26 cellular contexts compared by ENCODE assay signal in the genomic region with DNA sequence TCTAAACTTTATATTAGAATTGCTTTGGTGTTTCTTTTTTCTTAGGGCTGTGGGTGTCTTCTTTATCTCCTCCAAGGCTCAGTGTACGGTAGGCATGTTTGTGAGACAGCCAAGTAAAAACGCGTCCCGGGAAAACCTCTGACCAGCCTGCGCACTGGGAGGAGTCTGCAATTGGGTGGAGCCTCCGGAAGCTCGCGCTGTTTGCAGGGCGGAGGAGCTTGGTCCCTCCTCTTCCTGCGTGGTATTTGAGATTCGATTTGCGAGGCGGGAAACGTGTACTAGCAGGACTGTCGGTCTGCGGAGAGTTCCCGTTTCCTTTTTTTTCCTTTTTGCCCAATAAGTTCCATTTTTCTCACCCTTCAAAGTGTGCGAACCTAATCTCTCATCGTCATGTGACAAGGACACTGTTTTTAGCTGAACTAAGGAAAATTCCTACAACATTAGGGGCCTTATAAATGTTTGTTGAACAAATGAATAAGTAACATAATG.
DNase-seq lines count a peak whose midpoint lies in the region; ATAC-seq and TF ChIP-seq lines count a peak whose summit lies in the region.
"Had no signal": no experiment of that assay in that cellular context is flagged by ENCODE, and none has a peak within 500 bp of the region (broad histone marks: within the 10 kb centered on the region; RNA-seq: fewer than 3 reads in every experiment).

No MANE protein-coding gene starts in this region.

- TF ChIP-seq CTCF in SK-N-SH (IDR thresholded peaks at IDR 0.05) (no peak), PC-3 (conservative IDR thresholded peaks at IDR 0.05; ENCODE audit: low read depth, low read length) (no peak)

- no peak overlapping the region for H3K4ac ChIP-seq in neuronal stem cell (ENCODE audit: low read length)

- peak overlapping the region; percentile 44 for H3K9ac ChIP-seq in SK-N-SH
- no peak overlapping the region for H3K9ac ChIP-seq in neuronal stem cell (ENCODE audit: low read depth, low read length, poor library complexity)
- no peak overlapping the region for H3K9ac ChIP-seq in PC-3 (ENCODE audit: low read length)
- H3K9ac ChIP-seq: BLaER1 treated with 17β-estradiol and CSF1 and Interleukin-3, amounts not matched to agents 10 nM and 100 nM had no signal

- POLR2A ChIA-PET in SK-N-SH (lab: Yijun Ruan, JAX) (interaction anchor here (0.5 kb wide), 1 partner anchor 29 kb away, joined by 4 read pairs; no protein-coding TSS in a partner anchor), PC-3 (lab: Charles Lee; ENCODE audit: unreplicated experiment) (no interaction called here)

- H3K27ac ChIP-seq in SK-N-SH (ENCODE audit: low read depth in 2 of 2, low read length in 1 of 2) (no peak overlapping the region), neuronal stem cell (replicated peaks; ENCODE audit: low read length) (no peak overlapping the region), PC-3 (ENCODE audit: low read length) (no peak overlapping the region)
- H3K27ac ChIP-seq: A549; BLaER1 treated with 17β-estradiol and CSF1 and Interleukin-3, amounts not matched to agents 10 nM and 100 nM; SJCRH30 had no signal

- no peaks in the 10 kb centered on the region for H3K79me1 ChIP-seq in neuronal stem cell (ENCODE audit: low read depth, low read length)

- H3K9me2 ChIP-seq in SK-N-SH (no peaks in the 10 kb centered on the region), PC-3 (replicated peaks; ENCODE audit: low read length) (no peaks in the 10 kb centered on the region)

- no peaks in the 10 kb centered on the region for H3K79me2 ChIP-seq in SK-N-SH (ENCODE audit: insufficient read depth)
- H3K79me2 ChIP-seq in PC-3 (ENCODE audit: low read length): no peaks in the 10 kb centered on the region

- no peak overlapping the region for H4K91ac ChIP-seq in neuronal stem cell (ENCODE audit: low read depth, low read length, poor library complexity)

- H3K4me1 ChIP-seq in SK-N-SH (ENCODE audit: control insufficient read depth in 1 of 2, insufficient read depth in 2 of 2, low read depth in 1 of 2, low read length in 1 of 2): peaks cover 0 to 2% of the 10 kb centered on the region in 2 experiments; a peak in 1 of 4 replicates
- peaks cover 0 to 4% of the 10 kb centered on the region in 2 donors for H3K4me1 ChIP-seq in neuronal stem cell (ENCODE audit: control insufficient read depth in 2 of 2, insufficient read depth in 1 of 2, low read depth in 1 of 2, low read length in 2 of 2)
- peaks cover 27% of the 10 kb centered on the region for H3K4me1 ChIP-seq in PC-3 (ENCODE audit: insufficient read depth, low read length)
- H3K4me1 ChIP-seq: BLaER1 treated with 17β-estradiol and CSF1 and Interleukin-3, amounts not matched to agents 10 nM and 100 nM; SJCRH30 had no signal

- H3K9me3 ChIP-seq in SK-N-SH (no peaks in the 10 kb centered on the region), neuronal stem cell (replicated peaks in 1 of 2; ENCODE audit: control insufficient read depth in 2 of 2, insufficient read depth in 1 of 2, low read depth in 1 of 2, low read length in 2 of 2) (no peaks in the 10 kb centered on the region), PC-3 (ENCODE audit: low read length) (no peaks in the 10 kb centered on the region)
- H3K9me3 ChIP-seq: A549, SJCRH30 had no signal

- no peak for TF ChIP-seq RAD21 in SK-N-SH (IDR thresholded peaks at IDR 0.05; ENCODE audit: low read length)

- WGBS in SK-N-SH (ENCODE audit: low lambda C conversion rate): 10% methylated on average over 19 of the region's 19 CpGs
- no CpG with 5 or more reads among the region's 19 CpGs for whole genome bisulfite sequencing in neuronal stem cell (ENCODE audit: extremely low coverage in 2 of 2, insufficient read length in 2 of 2, insufficient replicate concordance in 1 of 2), 2 donors

- DNase-seq in CMK (ENCODE audit: low read depth) (peak; percentile 57), H4 (ENCODE audit: low spot score) (peak; percentile 54), SK-N-SH (peak; percentile 72), neuronal stem cell (ENCODE audit: low spot score) (no peak), NCI-H1417 treated with DMSO at 0.1 percent for 48 hours (lab: John Stamatoyannopoulos, UW) (no peak), PC-3 (no peak)
- DNase-seq: AML-193; CD4-positive, alpha-beta T cell; DMS 273 treated with DMSO at 0.1 percent for 48 hours; DMS79 treated with DMSO at 0.1 percent for 48 hours; H7; NCI-H1092; NCI-H1436; NCI-H187; NCI-H2081 treated with DMSO at 0.1 percent for 48 hours; NCI-H2171 treated with DMSO at 0.1 percent for 48 hours; NCI-H345; NCI-H524; NCI-H774; SJCRH30; T-helper 1 cell had no signal

- peak overlapping the region; percentile 98 for H2AFZ ChIP-seq in SK-N-SH (ENCODE audit: low read depth)
- no peak overlapping the region for H2AFZ ChIP-seq in neuronal stem cell (ENCODE audit: low read length)
- H2AFZ ChIP-seq in PC-3 (ENCODE audit: low read length): no peak overlapping the region

- no peak overlapping the region for H2BK120ac ChIP-seq in neuronal stem cell (ENCODE audit: low read depth, low read length)

- H2BK15ac ChIP-seq in neuronal stem cell (ENCODE audit: low read length): no peak overlapping the region

- BruUV-seq in PC-3 (replicated peaks; lab: Mats Ljungman, UMichigan): no TSS peak

- no peak overlapping the region for H2BK12ac ChIP-seq in neuronal stem cell (ENCODE audit: low read length)

- H3K4me3 ChIP-seq in SK-N-SH (ENCODE audit: low read depth in 2 of 2, low read length in 1 of 2): peak overlapping the region; percentile 43 to 76
- no peak overlapping the region for H3K4me3 ChIP-seq in neuronal stem cell (ENCODE audit: low read length in 2 of 2)
- no peak overlapping the region for H3K4me3 ChIP-seq in PC-3 (ENCODE audit: low read length)
- H3K4me3 ChIP-seq: A549; BLaER1 treated with 17β-estradiol and CSF1 and Interleukin-3, amounts not matched to agents 10 nM and 100 nM; SJCRH30 had no signal

- no peak overlapping the region for H2BK5ac ChIP-seq in neuronal stem cell (ENCODE audit: low read length)

- TF ChIP-seq EP300 in SK-N-SH (IDR thresholded peaks at IDR 0.05; ENCODE audit: borderline replicate concordance in 1 of 2, low read depth in 1 of 2, low read length in 1 of 2): no peak

- CTCF ChIA-PET in SK-N-SH (lab: Yijun Ruan, JAX): interaction anchor here (0.7 to 1.2 kb wide), 4 partner anchors 35 to 1187 kb away, joined by 3 read pairs; no protein-coding TSS in a partner anchor
- CTCF ChIA-PET in PC-3 (lab: Charles Lee): no interaction called here

- intact Hi-C loops in PC-3 (cut with micrococcal nuclease): no loop called here

- no peak overlapping the region for H4K8ac ChIP-seq in neuronal stem cell (ENCODE audit: low read depth, low read length)

- ATAC-seq in HG03521 (IDR thresholded peaks at IDR 0.05; ENCODE audit: unreplicated experiment) (no peak), HG02763 (IDR thresholded peaks at IDR 0.05; ENCODE audit: unreplicated experiment) (no peak), PC-3 (no peak)
- ATAC-seq: A549, Right ventricle myocardium inferior had no signal

- H3K27me3 ChIP-seq in SK-N-SH (ENCODE audit: insufficient read depth) (no peaks in the 10 kb centered on the region), neuronal stem cell (ENCODE audit: control insufficient read depth in 3 of 3, insufficient read depth in 3 of 3, low read depth in 1 of 3, low read length in 3 of 3) (no peaks in the 10 kb centered on the region), PC-3 (ENCODE audit: low read length) (peaks cover 18% of the 10 kb centered on the region)
- H3K27me3 ChIP-seq: BLaER1 treated with 17β-estradiol and CSF1 and Interleukin-3, amounts not matched to agents 10 nM and 100 nM; SJCRH30 had no signal

- H3K18ac ChIP-seq in neuronal stem cell (ENCODE audit: low read length): peak overlapping the region; percentile 35

- H3K36me3 ChIP-seq in SK-N-SH (replicated peaks in 1 of 2; ENCODE audit: control insufficient read depth in 1 of 2, insufficient read depth in 2 of 2, low read length in 1 of 2) (no peaks in the 10 kb centered on the region), neuronal stem cell (replicated peaks in 1 of 2; ENCODE audit: control insufficient read depth in 2 of 2, insufficient read depth in 2 of 2, low read length in 2 of 2) (no peaks in the 10 kb centered on the region), PC-3 (ENCODE audit: low read depth, low read length) (no peaks in the 10 kb centered on the region)
- H3K36me3 ChIP-seq: BLaER1 treated with 17β-estradiol and CSF1 and Interleukin-3, amounts not matched to agents 10 nM and 100 nM; SJCRH30 had no signal

- H3F3A ChIP-seq in SK-N-SH (replicated peaks; ENCODE audit: insufficient read depth): no peaks in the 10 kb centered on the region
- H3F3A ChIP-seq in PC-3 (ENCODE audit: low read length, unreplicated experiment): no peaks in the 10 kb centered on the region

- no peak overlapping the region for H2AK5ac ChIP-seq in neuronal stem cell (ENCODE audit: low read depth, low read length)

- H3K23ac ChIP-seq in neuronal stem cell (ENCODE audit: low read depth, low read length, poor library complexity): no peak overlapping the region

- H4K20me1 ChIP-seq in SK-N-SH (ENCODE audit: insufficient read depth) (no peaks in the 10 kb centered on the region), PC-3 (ENCODE audit: low read length) (no peaks in the 10 kb centered on the region)
- H4K20me1 ChIP-seq: BLaER1 treated with 17β-estradiol and CSF1 and Interleukin-3, amounts not matched to agents 10 nM and 100 nM had no signal

- H3K4me2 ChIP-seq in SK-N-SH (peak overlapping the region; percentile 89), neuronal stem cell (ENCODE audit: insufficient read depth, low read length, poor library complexity, severe bottlenecking) (no peak overlapping the region), PC-3 (ENCODE audit: low read length) (no peak overlapping the region)
- H3K4me2 ChIP-seq: A549; BLaER1 treated with 17β-estradiol and CSF1 and Interleukin-3, amounts not matched to agents 10 nM and 100 nM had no signal

- peak overlapping the region; percentile 31 for H3K14ac ChIP-seq in neuronal stem cell (ENCODE audit: low read length)

TF ChIP-seq in SK-N-SH, 30 proteins besides CTCF, POLR2A, EP300 and RAD21 (continues in another document):
- TF ChIP-seq TAF1 (IDR thresholded peaks at IDR 0.05; ENCODE audit: borderline replicate concordance, low read depth, low read length): no peak
- TF ChIP-seq MXI1 (IDR thresholded peaks at IDR 0.05; ENCODE audit: low read depth, low read length): no peak
- no peak for TF ChIP-seq POLR2AphosphoS5 (IDR thresholded peaks at IDR 0.05; ENCODE audit: low read depth, low read length)
- TF ChIP-seq, protein P1, sequence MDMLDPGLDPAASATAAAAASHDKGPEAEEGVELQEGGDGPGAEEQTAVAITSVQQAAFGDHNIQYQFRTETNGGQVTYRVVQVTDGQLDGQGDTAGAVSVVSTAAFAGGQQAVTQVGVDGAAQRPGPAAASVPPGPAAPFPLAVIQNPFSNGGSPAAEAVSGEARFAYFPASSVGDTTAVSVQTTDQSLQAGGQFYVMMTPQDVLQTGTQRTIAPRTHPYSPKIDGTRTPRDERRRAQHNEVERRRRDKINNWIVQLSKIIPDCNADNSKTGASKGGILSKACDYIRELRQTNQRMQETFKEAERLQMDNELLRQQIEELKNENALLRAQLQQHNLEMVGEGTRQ (IDR thresholded peaks at IDR 0.05; ENCODE audit: borderline replicate concordance, low read depth, low read length): no peak

Comparison
In these comparisons a context has a peak if more than half of its experiments do, and no peak if none do; other contexts are left out.
1. DNase-seq: peak in CMK (single experiment), H4 (single experiment) and SK-N-SH (single experiment); none in neuronal stem cell (single experiment), NCI-H1417 treated with DMSO at 0.1 percent for 48 hours (single experiment) and PC-3 (single experiment).
2. H3K4me3 ChIP-seq: peak in SK-N-SH (2 of 2); none in neuronal stem cell (0 of 2) and PC-3 (single experiment).